Comparison of ENCODE assay signal across 1 cellular context in genomic region chr7:19017374-19017773, GRCh38.
TF ChIP-seq lines count a peak whose summit lies in the region.

No MANE protein-coding gene starts in this region.

TF ChIP-seq in GM23338, 12 proteins besides CTCF, POLR2A, EP300 and RAD21 (continued from another document):
- no peak for TF ChIP-seq REST (IDR thresholded peaks at IDR 0.05; ENCODE audit: unreplicated experiment)
- TF ChIP-seq EZH2 (IDR thresholded peaks at IDR 0.05; ENCODE audit: low read depth, unreplicated experiment): no peak
- TF ChIP-seq POLR2AphosphoS5 (IDR thresholded peaks at IDR 0.05; ENCODE audit: low read depth): no peak
- TF ChIP-seq STAT1 (IDR thresholded peaks at IDR 0.05; ENCODE audit: unreplicated experiment): no peak
- TF ChIP-seq ZNF462 (CRISPR knock-in tag; IDR thresholded peaks at IDR 0.05): no peak
